ENCODE assay signal across 18 cellular contexts in the genomic region with DNA sequence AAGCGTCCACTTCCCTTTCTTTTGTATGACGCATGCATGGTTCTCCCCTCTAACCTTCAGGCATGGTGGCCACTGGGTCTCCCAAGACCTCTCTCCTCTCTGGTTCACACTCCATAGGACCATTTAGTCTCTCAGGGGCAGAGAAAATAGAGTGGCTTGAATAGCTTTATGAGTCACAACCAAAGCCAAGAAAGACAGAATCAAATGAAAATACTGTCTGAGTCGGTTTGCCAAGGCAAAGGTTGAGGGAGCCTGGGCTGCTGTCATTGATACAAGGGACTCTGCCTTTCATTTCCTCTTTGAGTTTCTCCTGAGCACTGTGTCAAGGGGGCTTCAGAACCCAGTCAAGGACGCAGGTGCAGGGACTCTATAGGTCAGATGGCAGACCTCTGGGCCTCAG. TPM values are rescaled to one million over a fixed set of nuclear protein-coding genes. Genes with fewer than 3 reads are reported as not detected.
DNase-seq lines count a peak whose midpoint lies in the region; ATAC-seq, FAIRE-seq and TF ChIP-seq lines count a peak whose summit lies in the region.
"Had no signal": no experiment of that assay in that cellular context is flagged by ENCODE, and none has a peak within 500 bp of the region (broad histone marks: within the 10 kb centered on the region; RNA-seq: fewer than 3 reads in every experiment).

No MANE protein-coding gene starts in this region.

- H3K9me3 Mint-ChIP-seq in astrocyte (ENCODE audit: unreplicated experiment): peaks cover 1% of the 10 kb centered on the region

- no peak for TF ChIP-seq CTCF in astrocyte (IDR thresholded peaks at IDR 0.05; ENCODE audit: insufficient read depth, low read depth, low read length)
- no peak for TF ChIP-seq CTCF in osteoblast (IDR thresholded peaks at IDR 0.05; ENCODE audit: extremely low read depth, low read depth, low read length)

- no peak overlapping the region for H3K27ac Mint-ChIP-seq in astrocyte (ENCODE audit: unreplicated experiment)
- H3K27ac Mint-ChIP-seq: B cell; CD4-positive, alpha-beta T cell had no signal

- DNase-seq in GM12891 (ENCODE audit: insufficient read length, low spot score) (no peak), HT1080 (ENCODE audit: low read depth) (peak; percentile 72), astrocyte (ENCODE audit: low read depth) (peak; percentile 22), osteoblast (ENCODE audit: insufficient read length, low spot score, missing footprints) (no peak), HT-29 (ENCODE audit: low spot score) (no peak), cerebellar cortex (ENCODE audit: low spot score) (no peak)
- DNase-seq: Calu3; CD4-positive, alpha-beta T cell; DMS79 treated with DMSO at 0.1 percent for 48 hours; NCI-H1092 treated with DMSO at 0.1 percent for 48 hours; NCI-H1694; NCI-H510A; RPMI8226; SW 1271 had no signal

- H3K79me2 ChIP-seq in astrocyte (ENCODE audit: insufficient read depth, low read length) (no peaks in the 10 kb centered on the region), osteoblast (ENCODE audit: insufficient read depth, low read length) (no peaks in the 10 kb centered on the region)

- peaks cover 13% of the 10 kb centered on the region for H3K4me1 Mint-ChIP-seq in astrocyte (ENCODE audit: low read depth, unreplicated experiment)

- H3K27ac ChIP-seq in astrocyte (ENCODE audit: low read depth, low read length): peak overlapping the region; percentile 61
- peak overlapping the region; percentile 52 for H3K27ac ChIP-seq in osteoblast (ENCODE audit: low read depth, low read length)

- H3K36me3 Mint-ChIP-seq in astrocyte (ENCODE audit: low read depth, unreplicated experiment): no peaks in the 10 kb centered on the region

- H4K20me1 ChIP-seq in astrocyte (ENCODE audit: insufficient read depth, low read length) (no peaks in the 10 kb centered on the region), osteoblast (ENCODE audit: insufficient read depth, low read length) (no peaks in the 10 kb centered on the region)

- no peak overlapping the region for H3K4me3 ChIP-seq in astrocyte (ENCODE audit: insufficient read depth, low read depth, low read length)
- no peak overlapping the region for H3K4me3 ChIP-seq in osteoblast (ENCODE audit: insufficient read depth, low read length)
- H3K4me3 ChIP-seq: HAP-1 had no signal

- H3K4me2 ChIP-seq in astrocyte (ENCODE audit: low read length) (peak overlapping the region; percentile 68), osteoblast (ENCODE audit: insufficient read depth, low read length) (peak overlapping the region; percentile 43)

- H3K36me3 ChIP-seq in astrocyte (ENCODE audit: insufficient read depth, low read length) (no peaks in the 10 kb centered on the region), osteoblast (ENCODE audit: insufficient read depth, low read length) (no peaks in the 10 kb centered on the region)
- H3K36me3 ChIP-seq: HAP-1 had no signal

- H3K27me3 ChIP-seq in astrocyte (ENCODE audit: insufficient read depth, low read length): no peaks in the 10 kb centered on the region
- no peaks in the 10 kb centered on the region for H3K27me3 ChIP-seq in osteoblast (ENCODE audit: insufficient read depth, low read length)

- no peak overlapping the region for H3K4me3 Mint-ChIP-seq in astrocyte (ENCODE audit: unreplicated experiment)
- H3K4me3 Mint-ChIP-seq: B cell; CD4-positive, alpha-beta T cell had no signal

- H3K9me3 ChIP-seq in astrocyte (ENCODE audit: insufficient read depth, low read depth, low read length): no peaks in the 10 kb centered on the region
- H3K9me3 ChIP-seq in osteoblast (ENCODE audit: low read depth, low read length): no peaks in the 10 kb centered on the region
- H3K9me3 ChIP-seq: HAP-1 had no signal

- FAIRE-seq in GM12891 (lab: Jason Lieb, UNC) (no peak), astrocyte (lab: Jason Lieb, UNC) (no peak)
- FAIRE-seq: HTR-8/SVneo had no signal

- H2AFZ ChIP-seq in astrocyte (ENCODE audit: low read depth, low read length) (no peak overlapping the region), osteoblast (ENCODE audit: low read length) (peak overlapping the region; percentile 38)

- peaks cover 13% of the 10 kb centered on the region for H3K27me3 Mint-ChIP-seq in astrocyte (ENCODE audit: low read depth, unreplicated experiment)

- TF ChIP-seq POLR2A in GM12891 (IDR thresholded peaks at IDR 0.05; ENCODE audit: low read depth, low read length): no peak

- H3K9ac ChIP-seq in astrocyte (ENCODE audit: low read length): peak overlapping the region; percentile 40

- H3K4me1 ChIP-seq in astrocyte (ENCODE audit: insufficient read depth, low read length): peaks cover 22% of the 10 kb centered on the region
- H3K4me1 ChIP-seq in osteoblast (ENCODE audit: insufficient read depth, low read length): peaks cover 19% of the 10 kb centered on the region

- no peak for ATAC-seq in GM21360 (IDR thresholded peaks at IDR 0.05; ENCODE audit: unreplicated experiment)

TF ChIP-seq in GM12891, 5 proteins besides CTCF, POLR2A, EP300 and RAD21:
- TF ChIP-seq SPI1 (IDR thresholded peaks at IDR 0.05; ENCODE audit: low read depth, low read length) (peak; percentile 39), POU2F2 (IDR thresholded peaks at IDR 0.05; ENCODE audit: low read depth, low read length) (no peak)
TF ChIP-seq in GM12891: peak in this region for 1.

RNA-seq across cellular contexts. Expression of a gene that starts 44.2 kb away (rescaled TPM):
- 0.06 TPM for polyA plus RNA-seq in GM12891 (2012; ENCODE audit: low read depth, missing spikeins)
- 27.1 and 33.5 TPM in 2 replicates for total RNA-seq in HT1080 (2014; rRNA removed; shearing (Covaris generic))
- polyA plus RNA-seq in HT1080 (2015; cell fraction: cytosol; rRNA removed): 7.9 and 8.0 TPM in 2 replicates
- 15.5 and 17.6 TPM in 2 replicates for polyA plus RNA-seq in HT1080 (2015; cell fraction: nucleus; rRNA removed)
- total RNA-seq in astrocyte (7.5 and 13.3 TPM in 2 replicates), osteoblast (63.3 and 76.9 TPM in 2 replicates)
- not detected in 2 replicates for total RNA-seq in HT-29 (2014; rRNA removed; shearing (Covaris generic))
- total RNA-seq: Calu3 had no signal

Comparison
In these comparisons a context has a peak if more than half of its experiments do, and no peak if none do; other contexts are left out.
1. DNase-seq: peak in HT1080 (single experiment) and astrocyte (single experiment); none in GM12891 (single experiment), osteoblast (single experiment), HT-29 (single experiment) and cerebellar cortex (single experiment).